Comparison of ENCODE assay signal across 1 cellular context in genomic region chr17:50297407-50297865, GRCh38.
TF ChIP-seq lines count a peak whose summit lies in the region.

No MANE protein-coding gene starts in this region.

TF ChIP-seq in K562, 482 proteins besides CTCF, POLR2A, EP300 and RAD21 (continued from another document):
- TF ChIP-seq, protein P1, sequence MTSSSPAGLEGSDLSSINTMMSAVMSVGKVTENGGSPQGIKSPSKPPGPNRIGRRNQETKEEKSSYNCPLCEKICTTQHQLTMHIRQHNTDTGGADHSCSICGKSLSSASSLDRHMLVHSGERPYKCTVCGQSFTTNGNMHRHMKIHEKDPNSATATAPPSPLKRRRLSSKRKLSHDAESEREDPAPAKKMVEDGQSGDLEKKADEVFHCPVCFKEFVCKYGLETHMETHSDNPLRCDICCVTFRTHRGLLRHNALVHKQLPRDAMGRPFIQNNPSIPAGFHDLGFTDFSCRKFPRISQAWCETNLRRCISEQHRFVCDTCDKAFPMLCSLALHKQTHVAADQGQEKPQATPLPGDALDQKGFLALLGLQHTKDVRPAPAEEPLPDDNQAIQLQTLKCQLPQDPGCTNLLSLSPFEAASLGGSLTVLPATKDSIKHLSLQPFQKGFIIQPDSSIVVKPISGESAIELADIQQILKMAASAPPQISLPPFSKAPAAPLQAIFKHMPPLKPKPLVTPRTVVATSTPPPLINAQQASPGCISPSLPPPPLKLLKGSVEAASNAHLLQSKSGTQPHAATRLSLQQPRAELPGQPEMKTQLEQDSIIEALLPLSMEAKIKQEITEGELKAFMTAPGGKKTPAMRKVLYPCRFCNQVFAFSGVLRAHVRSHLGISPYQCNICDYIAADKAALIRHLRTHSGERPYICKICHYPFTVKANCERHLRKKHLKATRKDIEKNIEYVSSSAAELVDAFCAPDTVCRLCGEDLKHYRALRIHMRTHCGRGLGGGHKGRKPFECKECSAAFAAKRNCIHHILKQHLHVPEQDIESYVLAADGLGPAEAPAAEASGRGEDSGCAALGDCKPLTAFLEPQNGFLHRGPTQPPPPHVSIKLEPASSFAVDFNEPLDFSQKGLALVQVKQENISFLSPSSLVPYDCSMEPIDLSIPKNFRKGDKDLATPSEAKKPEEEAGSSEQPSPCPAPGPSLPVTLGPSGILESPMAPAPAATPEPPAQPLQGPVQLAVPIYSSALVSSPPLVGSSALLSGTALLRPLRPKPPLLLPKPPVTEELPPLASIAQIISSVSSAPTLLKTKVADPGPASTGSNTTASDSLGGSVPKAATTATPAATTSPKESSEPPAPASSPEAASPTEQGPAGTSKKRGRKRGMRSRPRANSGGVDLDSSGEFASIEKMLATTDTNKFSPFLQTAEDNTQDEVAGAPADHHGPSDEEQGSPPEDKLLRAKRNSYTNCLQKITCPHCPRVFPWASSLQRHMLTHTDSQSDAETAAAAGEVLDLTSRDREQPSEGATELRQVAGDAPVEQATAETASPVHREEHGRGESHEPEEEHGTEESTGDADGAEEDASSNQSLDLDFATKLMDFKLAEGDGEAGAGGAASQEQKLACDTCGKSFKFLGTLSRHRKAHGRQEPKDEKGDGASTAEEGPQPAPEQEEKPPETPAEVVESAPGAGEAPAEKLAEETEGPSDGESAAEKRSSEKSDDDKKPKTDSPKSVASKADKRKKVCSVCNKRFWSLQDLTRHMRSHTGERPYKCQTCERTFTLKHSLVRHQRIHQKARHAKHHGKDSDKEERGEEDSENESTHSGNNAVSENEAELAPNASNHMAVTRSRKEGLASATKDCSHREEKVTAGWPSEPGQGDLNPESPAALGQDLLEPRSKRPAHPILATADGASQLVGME (CRISPR knock-in tag; IDR thresholded peaks at IDR 0.05): no peak
- TF ChIP-seq, protein P2, sequence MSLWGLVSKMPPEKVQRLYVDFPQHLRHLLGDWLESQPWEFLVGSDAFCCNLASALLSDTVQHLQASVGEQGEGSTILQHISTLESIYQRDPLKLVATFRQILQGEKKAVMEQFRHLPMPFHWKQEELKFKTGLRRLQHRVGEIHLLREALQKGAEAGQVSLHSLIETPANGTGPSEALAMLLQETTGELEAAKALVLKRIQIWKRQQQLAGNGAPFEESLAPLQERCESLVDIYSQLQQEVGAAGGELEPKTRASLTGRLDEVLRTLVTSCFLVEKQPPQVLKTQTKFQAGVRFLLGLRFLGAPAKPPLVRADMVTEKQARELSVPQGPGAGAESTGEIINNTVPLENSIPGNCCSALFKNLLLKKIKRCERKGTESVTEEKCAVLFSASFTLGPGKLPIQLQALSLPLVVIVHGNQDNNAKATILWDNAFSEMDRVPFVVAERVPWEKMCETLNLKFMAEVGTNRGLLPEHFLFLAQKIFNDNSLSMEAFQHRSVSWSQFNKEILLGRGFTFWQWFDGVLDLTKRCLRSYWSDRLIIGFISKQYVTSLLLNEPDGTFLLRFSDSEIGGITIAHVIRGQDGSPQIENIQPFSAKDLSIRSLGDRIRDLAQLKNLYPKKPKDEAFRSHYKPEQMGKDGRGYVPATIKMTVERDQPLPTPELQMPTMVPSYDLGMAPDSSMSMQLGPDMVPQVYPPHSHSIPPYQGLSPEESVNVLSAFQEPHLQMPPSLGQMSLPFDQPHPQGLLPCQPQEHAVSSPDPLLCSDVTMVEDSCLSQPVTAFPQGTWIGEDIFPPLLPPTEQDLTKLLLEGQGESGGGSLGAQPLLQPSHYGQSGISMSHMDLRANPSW (CRISPR knock-in tag; IDR thresholded peaks at IDR 0.05): no peak
- TF ChIP-seq HDAC3 (IDR thresholded peaks at IDR 0.05; ENCODE audit: borderline replicate concordance, partially characterized antibody): no peak
- peak; percentile 83 for TF ChIP-seq CC2D1A (IDR thresholded peaks at IDR 0.05)
- no peak for TF ChIP-seq SREBF1 (IDR thresholded peaks at IDR 0.05; ENCODE audit: borderline replicate concordance, low read depth, low read length)
- peak in 1 of 2 experiments; percentile 50; a peak in 2 of 4 replicates for TF ChIP-seq MAZ (CRISPR knock-in tag; conservative IDR thresholded peaks at IDR 0.05 in 1 of 2, IDR thresholded peaks at IDR 0.05 in 1 of 2)
- peak; percentile 97 for TF ChIP-seq STAG1 (CRISPR knock-in tag; IDR thresholded peaks at IDR 0.05; ENCODE audit: borderline replicate concordance)
- 0 out of 2 replicates have a peak, but pooled peaks have one; percentile 23 for TF ChIP-seq EGR1 (conservative IDR thresholded peaks at IDR 0.05)
- TF ChIP-seq, protein P3, sequence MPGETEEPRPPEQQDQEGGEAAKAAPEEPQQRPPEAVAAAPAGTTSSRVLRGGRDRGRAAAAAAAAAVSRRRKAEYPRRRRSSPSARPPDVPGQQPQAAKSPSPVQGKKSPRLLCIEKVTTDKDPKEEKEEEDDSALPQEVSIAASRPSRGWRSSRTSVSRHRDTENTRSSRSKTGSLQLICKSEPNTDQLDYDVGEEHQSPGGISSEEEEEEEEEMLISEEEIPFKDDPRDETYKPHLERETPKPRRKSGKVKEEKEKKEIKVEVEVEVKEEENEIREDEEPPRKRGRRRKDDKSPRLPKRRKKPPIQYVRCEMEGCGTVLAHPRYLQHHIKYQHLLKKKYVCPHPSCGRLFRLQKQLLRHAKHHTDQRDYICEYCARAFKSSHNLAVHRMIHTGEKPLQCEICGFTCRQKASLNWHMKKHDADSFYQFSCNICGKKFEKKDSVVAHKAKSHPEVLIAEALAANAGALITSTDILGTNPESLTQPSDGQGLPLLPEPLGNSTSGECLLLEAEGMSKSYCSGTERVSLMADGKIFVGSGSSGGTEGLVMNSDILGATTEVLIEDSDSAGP (CRISPR knock-in tag; IDR thresholded peaks at IDR 0.05): 0 out of 2 replicates have a peak, but pooled peaks have one; percentile 51
- TF ChIP-seq KLF16 (IDR thresholded peaks at IDR 0.05): 0 out of 2 replicates have a peak, but pooled peaks have one; percentile 49
- TF ChIP-seq MYNN (IDR thresholded peaks at IDR 0.05): 0 out of 2 replicates have a peak, but pooled peaks have one; percentile 46
- no peak for TF ChIP-seq MYNN (CRISPR knock-in tag; IDR thresholded peaks at IDR 0.05)
- peak; percentile 97 for TF ChIP-seq SMC3 (conservative IDR thresholded peaks at IDR 0.05; ENCODE audit: insufficient read depth, low read depth, low read length)
- peak; percentile 15 for TF ChIP-seq MEIS2 (IDR thresholded peaks at IDR 0.05; ENCODE audit: partially characterized antibody)
- TF ChIP-seq, protein P4, sequence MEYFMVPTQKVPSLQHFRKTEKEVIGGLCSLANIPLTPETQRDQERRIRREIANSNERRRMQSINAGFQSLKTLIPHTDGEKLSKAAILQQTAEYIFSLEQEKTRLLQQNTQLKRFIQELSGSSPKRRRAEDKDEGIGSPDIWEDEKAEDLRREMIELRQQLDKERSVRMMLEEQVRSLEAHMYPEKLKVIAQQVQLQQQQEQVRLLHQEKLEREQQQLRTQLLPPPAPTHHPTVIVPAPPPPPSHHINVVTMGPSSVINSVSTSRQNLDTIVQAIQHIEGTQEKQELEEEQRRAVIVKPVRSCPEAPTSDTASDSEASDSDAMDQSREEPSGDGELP (CRISPR knock-in tag; IDR thresholded peaks at IDR 0.05; ENCODE audit: borderline replicate concordance): peak; percentile 58; the same call in 1 of the 2 replicates
- TF ChIP-seq ZNF347 (CRISPR knock-in tag; IDR thresholded peaks at IDR 0.05; ENCODE audit: low read depth): no peak
- TF ChIP-seq ZBTB1 (CRISPR knock-in tag; IDR thresholded peaks at IDR 0.05; ENCODE audit: borderline replicate concordance, low read depth): no peak
- 0 out of 2 replicates have a peak, but pooled peaks have one; percentile 22 for TF ChIP-seq E2F4 (CRISPR knock-in tag; IDR thresholded peaks at IDR 0.05; ENCODE audit: low read depth)
- peak; percentile 52; the same call in 1 of the 2 replicates for TF ChIP-seq HDGF (IDR thresholded peaks at IDR 0.05)
- no peak for TF ChIP-seq ZBTB8A (IDR thresholded peaks at IDR 0.05; ENCODE audit: partially characterized antibody)
- 0 out of 2 replicates have a peak, but pooled peaks have one; percentile 40 for TF ChIP-seq E2F5 (CRISPR knock-in tag; IDR thresholded peaks at IDR 0.05)
- TF ChIP-seq ZBTB7A (IDR thresholded peaks at IDR 0.05; ENCODE audit: borderline replicate concordance, control insufficient read depth, low read depth, low read length): peak; percentile 77
- TF ChIP-seq DEAF1 (CRISPR knock-in tag; IDR thresholded peaks at IDR 0.05): peak; percentile 98
- no peak for TF ChIP-seq PHB (CRISPR knock-in tag; IDR thresholded peaks at IDR 0.05)
- TF ChIP-seq POLR2G (IDR thresholded peaks at IDR 0.05; ENCODE audit: low read depth, low read length): no peak
- TF ChIP-seq ETV5 (CRISPR knock-in tag; IDR thresholded peaks at IDR 0.05; ENCODE audit: low read depth): no peak
